Comparison of ENCODE assay signal across 9 cellular contexts in genomic region chr3:179181021-179181472, GRCh38. TPM values are rescaled to one million over a fixed set of nuclear protein-coding genes. Genes with fewer than 3 reads are reported as not detected.
A peak's percentile ranks its signal among the peaks of the same experiment; 100 is the strongest.
DNase-seq lines count a peak whose midpoint lies in the region; ATAC-seq and TF ChIP-seq lines count a peak whose summit lies in the region.
"Had no signal": no experiment of that assay in that cellular context is flagged by ENCODE, and none has a peak within 500 bp of the region (broad histone marks: within the 10 kb centered on the region; RNA-seq: fewer than 3 reads in every experiment).

No MANE protein-coding gene starts in this region.

- peak; percentile 80 to 85 (median 83) for ATAC-seq in heart left ventricle

- H3K27me3 Mint-ChIP-seq in activated T-helper 2 cell treated with anti-CD3 and anti-CD28 coated beads, Interferon-gamma antibody, Interleukin-2, Interleukin-4, amounts not matched to agents 10 μg/mL and 5 μg/mL and 100 μg/mL, durations not matched to agents 14 hours and 24 hours and 36 hours (ENCODE audit: low read depth): peaks cover 2% of the 10 kb centered on the region
- H3K27me3 Mint-ChIP-seq: brain had no signal

- WGBS in heart left ventricle, 4 donors: 25 to 35% (median 27%) methylated on average over 1 of the region's 1 CpG
- 8% methylated on average over 1 of the region's 1 CpG for WGBS in urinary bladder

- DNase-seq in GM12865 (ENCODE audit: low read depth) (peak; percentile 50), H4 (ENCODE audit: low spot score) (peak; percentile 8), RWPE1 (ENCODE audit: low spot score) (peak; percentile 13), heart left ventricle (no peak), NCI-H345 (lab: John Stamatoyannopoulos, UW) (no peak), HPDE6-E6E7 (ENCODE audit: extremely low spot score) (no peak)
- DNase-seq in activated T-helper 2 cell treated with anti-CD3 and anti-CD28 coated beads, Interferon-gamma antibody, Interleukin-2, Interleukin-4, amounts not matched to agents 10 μg/mL and 5 μg/mL and 100 μg/mL, durations not matched to agents 14 hours and 24 hours and 36 hours (ENCODE audit: low spot score): no peak

- CTCF ChIA-PET in RWPE1 (lab: Yijun Ruan, JAX): interaction anchor here (0.6 to 0.7 kb wide), 2 partner anchors 14 to 412 kb away, joined by 4 read pairs; no protein-coding TSS in a partner anchor

- H3K36me3 Mint-ChIP-seq in activated T-helper 2 cell treated with anti-CD3 and anti-CD28 coated beads, Interferon-gamma antibody, Interleukin-2, Interleukin-4, amounts not matched to agents 10 μg/mL and 5 μg/mL and 100 μg/mL, durations not matched to agents 14 hours and 24 hours and 36 hours (ENCODE audit: low read depth): no peaks in the 10 kb centered on the region

- POLR2A ChIA-PET in RWPE1 (lab: Yijun Ruan, JAX; ENCODE audit: low non-redundant PET): no interaction called here

- no peaks in the 10 kb centered on the region for H3K27me3 ChIP-seq in heart left ventricle

- no peak overlapping the region for H3K4me3 Mint-ChIP-seq in activated T-helper 2 cell treated with anti-CD3 and anti-CD28 coated beads, Interferon-gamma antibody, Interleukin-2, Interleukin-4, amounts not matched to agents 10 μg/mL and 5 μg/mL and 100 μg/mL, durations not matched to agents 14 hours and 24 hours and 36 hours (ENCODE audit: low read depth)

- TF ChIP-seq POLR2A in heart left ventricle (IDR thresholded peaks at IDR 0.05): no peak

- H3K4me1 ChIP-seq in heart left ventricle (peaks cover 6 to 83% (median 66%) of the 10 kb centered on the region in 12 donors), urinary bladder (ENCODE audit: insufficient read depth) (peaks cover 4% of the 10 kb centered on the region)

- H3K4me1 Mint-ChIP-seq in activated T-helper 2 cell treated with anti-CD3 and anti-CD28 coated beads, Interferon-gamma antibody, Interleukin-2, Interleukin-4, amounts not matched to agents 10 μg/mL and 5 μg/mL and 100 μg/mL, durations not matched to agents 14 hours and 24 hours and 36 hours (ENCODE audit: low read depth): peaks cover 14% of the 10 kb centered on the region

- H3K27ac ChIP-seq in RWPE1 (no peak overlapping the region), heart left ventricle (peak overlapping the region; percentile 32 to 73 (median 66)), urinary bladder (ENCODE audit: low read depth) (peak overlapping the region; percentile 23)

- H3K27ac Mint-ChIP-seq in activated T-helper 2 cell treated with anti-CD3 and anti-CD28 coated beads, Interferon-gamma antibody, Interleukin-2, Interleukin-4, amounts not matched to agents 10 μg/mL and 5 μg/mL and 100 μg/mL, durations not matched to agents 14 hours and 24 hours and 36 hours: no peak overlapping the region

- no peaks in the 10 kb centered on the region for H3K9me3 ChIP-seq in heart left ventricle

- H3K4me3 ChIP-seq in GM12865 (ENCODE audit: low read depth, low read length) (no peak overlapping the region), heart left ventricle (no peak overlapping the region), urinary bladder (ENCODE audit: low read depth, low read length) (no peak overlapping the region)

- H3K9me3 Mint-ChIP-seq in activated T-helper 2 cell treated with anti-CD3 and anti-CD28 coated beads, Interferon-gamma antibody, Interleukin-2, Interleukin-4, amounts not matched to agents 10 μg/mL and 5 μg/mL and 100 μg/mL, durations not matched to agents 14 hours and 24 hours and 36 hours: no peaks in the 10 kb centered on the region

- TF ChIP-seq CTCF in GM12865 (IDR thresholded peaks at IDR 0.05; ENCODE audit: insufficient read depth, low read depth, low read length, missing control alignments): no peak
- TF ChIP-seq CTCF in RWPE1 (conservative IDR thresholded peaks at IDR 0.05; ENCODE audit: low read depth): no peak
- no peak for TF ChIP-seq CTCF in heart left ventricle (IDR thresholded peaks at IDR 0.05)

- intact Hi-C loops in heart left ventricle (cut with DNase I): no loop called here
- intact Hi-C loops in activated T-helper 2 cell treated with anti-CD3 and anti-CD28 coated beads, Interferon-gamma antibody, Interleukin-2, Interleukin-4, amounts not matched to agents 10 μg/mL and 5 μg/mL and 100 μg/mL, durations not matched to agents 14 hours and 24 hours and 36 hours (cut with micrococcal nuclease): loop anchor here (1.0 to 2.0 kb wide), 3 partner anchors 14 to 56 kb away; no protein-coding TSS in a partner anchor

- no peaks in the 10 kb centered on the region for H3K36me3 ChIP-seq in heart left ventricle
- H3K36me3 ChIP-seq in urinary bladder (ENCODE audit: insufficient read depth): no peaks in the 10 kb centered on the region

RNA-seq across cellular contexts. Expression of gene PIK3CA, which starts 32.9 kb away (rescaled TPM):
- total RNA-seq in H4 (2014; rRNA removed; shearing (Covaris generic)): 17.9 and 21.0 TPM in 2 replicates
- total RNA-seq in heart left ventricle: 10 to 100 TPM; 13.9 to 28.0 (median 21.4) TPM
- 10 to 100 TPM in 1 of 2 donors, 1 to 10 TPM in 1; 3.1 to 10.5 TPM for polyA plus RNA-seq in heart left ventricle
- 61.2 TPM for total RNA-seq in urinary bladder
- polyA plus RNA-seq in urinary bladder: 14.8 TPM
- total RNA-seq in activated T-helper 2 cell treated with anti-CD3 and anti-CD28 coated beads, Interferon-gamma antibody, Interleukin-2, Interleukin-4, amounts not matched to agents 10 μg/mL and 5 μg/mL and 100 μg/mL, durations not matched to agents 14 hours and 24 hours and 36 hours: 16.3 and 19.6 TPM in 2 replicates

Comparison
In these comparisons a context has a peak if more than half of its experiments do, and no peak if none do; other contexts are left out.
1. DNase-seq: peak in GM12865 (single experiment), H4 (single experiment) and RWPE1 (single experiment); none in heart left ventricle (0 of 5), NCI-H345 (single experiment), HPDE6-E6E7 (single experiment) and activated T-helper 2 cell treated with anti-CD3 and anti-CD28 coated beads, Interferon-gamma antibody, Interleukin-2, Interleukin-4, amounts not matched to agents 10 μg/mL and 5 μg/mL and 100 μg/mL, durations not matched to agents 14 hours and 24 hours and 36 hours (single experiment).